Comparison of ENCODE assay signal across 16 cellular contexts in genomic region chr16:72924487-72924886, GRCh38.
"Had no signal": no experiment of that assay in that cellular context is flagged by ENCODE, and none has a peak within 500 bp of the region (broad histone marks: within the 10 kb centered on the region; RNA-seq: fewer than 3 reads in every experiment).

No MANE protein-coding gene starts in this region.

- H3K4me3 ChIP-seq: heart left ventricle, suprapubic skin, transverse colon had no signal

- ATAC-seq: activated T-cell treated with anti-CD3 and anti-CD28 coated beads, Interleukin-2, amount 50 U/mL, for 72 hours; heart left ventricle; left ventricle myocardium superior; stimulated activated naive CD8-positive, alpha-beta T cell treated with anti-CD3 and anti-CD28 coated beads, Interleukin-15, Interleukin-2, amounts not matched to agents 100 U/mL and 50 U/mL, for 24 hours; T-helper 17 cell had no signal

- H3K9me3 Mint-ChIP-seq: activated T-cell treated with anti-CD3 and anti-CD28 coated beads, Interleukin-2, amount 50 U/mL, for 72 hours; immature natural killer cell; neural crest cell had no signal

- H3K27ac ChIP-seq: heart left ventricle, parathyroid adenoma, suprapubic skin, transverse colon had no signal

- H3K27me3 ChIP-seq: heart left ventricle, suprapubic skin, transverse colon had no signal

- H3K36me3 ChIP-seq: heart left ventricle, suprapubic skin, transverse colon had no signal

- H3K27ac Mint-ChIP-seq: activated T-cell treated with anti-CD3 and anti-CD28 coated beads, Interleukin-2, amount 50 U/mL, for 72 hours; immature natural killer cell; T-helper 17 cell had no signal

- DNase-seq: activated CD4-positive, alpha-beta T cell treated with anti-CD3 and anti-CD28 coated beads, Interleukin-2, amount 50 U/mL, for 4 hours; activated effector memory CD4-positive, alpha-beta T cell treated with anti-CD3 and anti-CD28 coated beads, Interleukin-2, amount 50 U/mL, for 16 hours; activated naive CD4-positive, alpha-beta T cell treated with anti-CD3 and anti-CD28 coated beads, Interleukin-2, amount 50 U/mL, for 16 hours; activated T-cell treated with anti-CD3 and anti-CD28 coated beads, Interleukin-2, amount 50 U/mL, for 72 hours; aorta; effector CD4-positive, alpha-beta T cell; heart left ventricle; immature natural killer cell; kidney glomerular epithelial cell; left ventricle myocardium superior; stimulated activated naive CD8-positive, alpha-beta T cell treated with anti-CD3 and anti-CD28 coated beads, Interleukin-15, Interleukin-2, amounts not matched to agents 100 U/mL and 50 U/mL, for 24 hours; T-helper 17 cell; transverse colon had no signal

- H3K4me3 Mint-ChIP-seq: activated T-cell treated with anti-CD3 and anti-CD28 coated beads, Interleukin-2, amount 50 U/mL, for 72 hours; immature natural killer cell; T-helper 17 cell had no signal

- H3K9me3 ChIP-seq: heart left ventricle, suprapubic skin, transverse colon had no signal

- H3K36me3 Mint-ChIP-seq: immature natural killer cell had no signal

- H3K27me3 Mint-ChIP-seq: T-helper 17 cell had no signal
